20 cellular contexts compared by ENCODE assay signal in genomic region chr2:70214365-70214764, GRCh38.
"Had no signal": no experiment of that assay in that cellular context is flagged by ENCODE, and none has a peak within 500 bp of the region (broad histone marks: within the 10 kb centered on the region; RNA-seq: fewer than 3 reads in every experiment).

No MANE protein-coding gene starts in this region.

- H3K4me3 ChIP-seq: breast epithelium, colonic mucosa, dorsolateral prefrontal cortex, esophagus squamous epithelium, heart left ventricle, lower lobe of right lung, sigmoid colon, spleen, upper lobe of left lung had no signal

- H3K27ac ChIP-seq: breast epithelium, colonic mucosa, esophagus squamous epithelium, heart left ventricle, lower lobe of right lung, sigmoid colon, spleen, upper lobe of left lung had no signal

- H3K27me3 ChIP-seq: breast epithelium, colonic mucosa, dorsolateral prefrontal cortex, esophagus squamous epithelium, heart left ventricle, sigmoid colon, spleen, upper lobe of left lung had no signal

- H3K36me3 ChIP-seq: breast epithelium had no signal

- H3K4me3 Mint-ChIP-seq: central memory CD8-positive, alpha-beta T cell; naive B cell had no signal

- H3K9me3 ChIP-seq: breast epithelium, colonic mucosa, esophagus squamous epithelium, heart left ventricle, lower lobe of right lung, sigmoid colon, spleen, upper lobe of left lung had no signal

- H3K27ac Mint-ChIP-seq: naive B cell had no signal

- H3K27me3 Mint-ChIP-seq: central memory CD8-positive, alpha-beta T cell; naive B cell had no signal

- ATAC-seq: activated naive CD4-positive, alpha-beta T cell treated with anti-CD3 and anti-CD28 coated beads, Interleukin-2, amount 50 U/mL, for 72 hours; heart left ventricle; lower lobe of right lung had no signal

- H3K9me3 Mint-ChIP-seq: activated naive CD4-positive, alpha-beta T cell treated with anti-CD3 and anti-CD28 coated beads, Interleukin-2, amount 50 U/mL, for 72 hours; central memory CD8-positive, alpha-beta T cell; naive B cell had no signal

- H3K4me1 Mint-ChIP-seq: central memory CD8-positive, alpha-beta T cell; naive B cell had no signal

- DNase-seq: activated CD4-positive, alpha-beta T cell treated with anti-CD3 and anti-CD28 coated beads, Interleukin-2, amount 50 U/mL, for 48 hours; activated gamma-delta T cell; colonic mucosa; dorsolateral prefrontal cortex; esophagus squamous epithelium; heart left ventricle; lower lobe of right lung; naive B cell; nucleus accumbens; sigmoid colon; spleen; stimulated activated CD4-positive, alpha-beta T cell treated with anti-CD3 and anti-CD28 coated beads, Interleukin-4, amount 100 ng/mL, for 1 hour; stimulated activated naive CD4-positive, alpha-beta T cell; T-helper 1 cell; T-helper 9 cell; upper lobe of left lung had no signal

- FAIRE-seq: keratinocyte had no signal

- H3K4me1 ChIP-seq: breast epithelium, colonic mucosa, esophagus squamous epithelium, lower lobe of right lung, sigmoid colon, upper lobe of left lung had no signal
